ENCODE assay signal across 8 cellular contexts in the genomic region with DNA sequence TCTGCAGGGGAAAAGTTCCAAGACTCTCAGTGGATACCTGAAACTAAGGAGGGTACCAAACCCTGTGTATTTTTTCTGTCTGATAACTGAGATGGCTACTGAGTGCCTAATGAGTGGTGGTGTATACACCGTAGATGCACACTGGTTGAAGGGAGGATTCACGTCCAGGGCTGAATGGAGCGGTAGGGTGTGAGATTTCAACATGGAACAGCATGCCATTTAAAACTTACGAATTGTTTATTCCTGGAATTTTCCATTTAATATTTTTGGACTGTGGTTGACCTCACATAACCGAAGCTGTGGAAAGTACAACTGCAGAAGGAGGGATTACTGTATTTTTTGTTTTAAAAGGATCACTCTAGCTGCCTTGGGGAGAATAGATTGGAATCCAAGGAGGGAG.
"Had no signal": no experiment of that assay in that cellular context is flagged by ENCODE, and none has a peak within 500 bp of the region (broad histone marks: within the 10 kb centered on the region; RNA-seq: fewer than 3 reads in every experiment).

No MANE protein-coding gene starts in this region.

- ATAC-seq: HCT116, K562 had no signal

- H3K36me3 ChIP-seq: HAP-1 had no signal

- H3K9me3 ChIP-seq: HAP-1 had no signal

- DNase-seq: GM23248, GOT3, H7, HFFc6, IMR-90 had no signal

- H3K4me1 ChIP-seq: HAP-1 had no signal

- H3K27ac ChIP-seq: GM23248 had no signal

- H3K4me3 ChIP-seq: GM23248, HAP-1, K562 had no signal
